ENCODE assay signal across 9 cellular contexts in the genomic region with DNA sequence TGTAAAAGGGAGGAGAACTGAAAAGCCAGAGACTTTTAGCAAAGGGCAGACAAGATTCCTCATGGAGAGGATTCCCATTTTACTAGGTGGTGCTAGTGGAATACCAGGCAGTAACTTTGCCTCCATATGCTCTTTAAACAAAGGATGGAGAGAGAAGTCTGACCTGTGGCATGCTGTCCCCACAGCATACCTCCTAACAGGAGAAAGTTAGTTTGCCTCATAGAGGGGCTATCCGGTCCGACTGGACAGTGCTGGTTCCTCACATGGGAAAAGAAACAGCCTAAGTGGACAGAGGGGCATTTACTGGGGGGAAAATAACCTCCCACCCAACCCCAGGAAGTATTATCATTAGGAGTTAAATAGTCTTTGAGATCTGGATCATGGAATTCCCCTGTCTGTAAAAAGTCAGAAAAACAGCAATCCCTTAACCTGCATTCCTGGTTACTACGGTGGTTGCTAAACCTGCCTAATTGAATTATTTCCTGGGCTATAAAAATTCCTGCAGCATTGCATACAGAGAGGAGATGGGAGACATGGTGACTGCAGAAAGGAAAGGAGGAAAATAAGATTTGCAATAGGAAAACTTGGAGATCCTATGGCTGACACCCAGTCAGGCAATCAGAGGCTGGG. TPM values are rescaled to one million over a fixed set of nuclear protein-coding genes. Genes with fewer than 3 reads are reported as not detected.
DNase-seq lines count a peak whose midpoint lies in the region; ATAC-seq and TF ChIP-seq lines count a peak whose summit lies in the region.
"Had no signal": no experiment of that assay in that cellular context is flagged by ENCODE, and none has a peak within 500 bp of the region (broad histone marks: within the 10 kb centered on the region; RNA-seq: fewer than 3 reads in every experiment).

No MANE protein-coding gene starts in this region.

- H3K4me1 ChIP-seq in skeletal muscle tissue (ENCODE audit: control insufficient read depth in 3 of 3, insufficient read depth in 3 of 3, low read length in 3 of 3) = peaks cover 10 to 22% (median 22%) of the 10 kb centered on the region in 3 donors

- no peaks in the 10 kb centered on the region for H3K27me3 ChIP-seq in skeletal muscle tissue (ENCODE audit: control insufficient read depth in 3 of 3, insufficient read depth in 3 of 3, low read length in 3 of 3)

- TF ChIP-seq CTCF in GM12865 (IDR thresholded peaks at IDR 0.05; ENCODE audit: insufficient read depth, low read depth, low read length, missing control alignments) (no peak), VCaP (conservative IDR thresholded peaks at IDR 0.05) (no peak)

- H3K27ac ChIP-seq in VCaP (peak overlapping the region; percentile 46), skeletal muscle tissue (ENCODE audit: low read depth, low read length) (peak overlapping the region; percentile 73)

- no peak for DNase-seq in GM12865 (ENCODE audit: low read depth)
- peak; percentile 25 for DNase-seq in iris pigment epithelial cell (ENCODE audit: low read depth)
- DNase-seq in activated naive CD4-positive, alpha-beta T cell treated with Interleukin-2 at 50 U/mL for 16 hours = no peak
- DNase-seq in dermis blood vessel endothelial cell = no peak
- no peak for DNase-seq in T1000 (lab: John Stamatoyannopoulos, UW)
- DNase-seq: occipital lobe had no signal

- H3K9me3 ChIP-seq in skeletal muscle tissue (ENCODE audit: control insufficient read depth in 3 of 3, low read length in 3 of 3) = no peaks in the 10 kb centered on the region

- H3K9ac ChIP-seq in skeletal muscle tissue (ENCODE audit: low read depth in 1 of 3, low read length in 3 of 3) = peak overlapping the region in 1 of 3 donors; percentile 70

- ATAC-seq in HG02623 (IDR thresholded peaks at IDR 0.05; ENCODE audit: unreplicated experiment) = no peak

- H3K36me3 ChIP-seq in skeletal muscle tissue (ENCODE audit: control insufficient read depth in 3 of 3, insufficient read depth in 3 of 3, low read length in 3 of 3) = no peaks in the 10 kb centered on the region

- peak overlapping the region; percentile 42 for H3K4me3 ChIP-seq in GM12865 (ENCODE audit: low read depth, low read length)
- H3K4me3 ChIP-seq in skeletal muscle tissue (ENCODE audit: low read length in 3 of 3) = peak overlapping the region; percentile 20 to 64 (median 58)

RNA-seq across cellular contexts. Expression of a gene that starts 31.5 kb away (rescaled TPM):
- total RNA-seq in skeletal muscle tissue (7.8 TPM), dermis blood vessel endothelial cell (12.1 and 13.6 TPM in 2 replicates)

RNA-seq across cellular contexts. Expression of a gene that starts 56.0 kb away (rescaled TPM):
- total RNA-seq in skeletal muscle tissue (18.8 TPM), dermis blood vessel endothelial cell (37.3 and 44.0 TPM in 2 replicates)
